In the genomic region with DNA sequence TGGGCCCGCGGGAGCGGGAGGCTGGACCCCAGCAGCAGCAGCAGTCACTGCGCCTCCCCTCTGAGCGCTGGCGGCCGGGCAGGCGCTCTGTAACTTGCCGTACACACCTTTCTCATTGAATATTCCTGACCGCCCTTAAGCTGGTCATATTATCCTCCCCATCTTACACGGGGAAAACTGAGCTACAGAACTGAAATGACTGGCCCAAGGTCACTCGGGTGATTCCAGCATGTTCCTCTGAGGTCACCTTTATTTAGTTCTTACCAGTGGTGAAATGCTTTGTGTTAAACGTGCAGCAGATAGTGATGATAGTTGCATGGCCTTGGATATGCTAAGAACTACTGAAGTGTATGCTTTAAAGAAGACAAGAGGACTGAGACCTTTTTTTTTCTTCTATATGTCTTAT, we compare ENCODE assay signal across 8 cellular contexts. TPM values are rescaled to one million over a fixed set of nuclear protein-coding genes. Genes with fewer than 3 reads are reported as not detected.
DNase-seq lines count a peak whose midpoint lies in the region; ATAC-seq and TF ChIP-seq lines count a peak whose summit lies in the region.

No MANE protein-coding gene starts in this region.

- no peak for TF ChIP-seq CTCF in HL-60 (IDR thresholded peaks at IDR 0.05; ENCODE audit: insufficient read depth, low read length)

- no peaks in the 10 kb centered on the region for H3K27me3 ChIP-seq in HL-60 (ENCODE audit: insufficient read depth, poor library complexity, severe bottlenecking)
- H3K27me3 ChIP-seq in naive thymus-derived CD4-positive, alpha-beta T cell (ENCODE audit: control insufficient read depth in 2 of 2, insufficient read depth in 2 of 2, low read length in 2 of 2), result no peaks in the 10 kb centered on the region

- H3K27ac ChIP-seq in HL-60 (replicated peaks), result peak overlapping the region; percentile 94
- peak overlapping the region; percentile 98 for H3K27ac ChIP-seq in caudate nucleus (ENCODE audit: low read depth, low read length)
- H3K27ac ChIP-seq in naive thymus-derived CD4-positive, alpha-beta T cell (ENCODE audit: low read depth, low read length), result peak overlapping the region; percentile 96

- peaks cover 0 to 11% (median 3%) of the 10 kb centered on the region in 5 donors for H3K36me3 Mint-ChIP-seq in naive thymus-derived CD4-positive, alpha-beta T cell

- CTCF ChIA-PET in naive thymus-derived CD4-positive, alpha-beta T cell (lab: Charles Lee), result interaction anchor here (0.9 to 1.6 kb wide), 2 partner anchors 12 to 16 kb away, joined by 3 read pairs; no protein-coding TSS in a partner anchor

- intact Hi-C loops in naive thymus-derived CD4-positive, alpha-beta T cell (cut with micrococcal nuclease), result loop anchor here (2.0 to 5.0 kb wide), 9 partner anchors 35 to 1892 kb away; partner anchors contain the start of genes SHROOM1 (in 2 of the 2), DDX46 (in 1 of the 2), FNIP1 (in 1 of the 2) and IRF1 (in 1 of the 2)

- peaks cover 11 to 36% (median 27%) of the 10 kb centered on the region in 7 donors for H3K4me1 Mint-ChIP-seq in naive thymus-derived CD4-positive, alpha-beta T cell

- peak overlapping the region; percentile 69 for H3K4me3 ChIP-seq in HL-60 (replicated peaks; ENCODE audit: insufficient read depth, low read length)
- H3K4me3 ChIP-seq in naive thymus-derived CD4-positive, alpha-beta T cell (ENCODE audit: low read length), result peak overlapping the region; percentile 98

- ATAC-seq in naive thymus-derived CD4-positive, alpha-beta T cell, result no peak
- ATAC-seq in HG03108 (IDR thresholded peaks at IDR 0.05; ENCODE audit: unreplicated experiment) (no peak), GM21390 (IDR thresholded peaks at IDR 0.05; ENCODE audit: unreplicated experiment) (no peak)

- H3K9me3 ChIP-seq in naive thymus-derived CD4-positive, alpha-beta T cell (ENCODE audit: control insufficient read depth in 2 of 3, low read length in 3 of 3), result no peaks in the 10 kb centered on the region

- peaks cover 7 to 12% of the 10 kb centered on the region in 2 donors for H3K4me1 ChIP-seq in naive thymus-derived CD4-positive, alpha-beta T cell (ENCODE audit: control insufficient read depth in 2 of 2, insufficient read depth in 2 of 2, low read length in 2 of 2)

- peak; percentile 4 for DNase-seq in GM19240 (ENCODE audit: insufficient read length, low spot score)
- DNase-seq in HL-60 (ENCODE audit: low read depth in 1 of 2, low spot score in 1 of 2), result no peak
- peak in 1 of 61 donors; percentile 53 for DNase-seq in caudate nucleus (lab: John Stamatoyannopoulos, UW)
- DNase-seq in naive thymus-derived CD4-positive, alpha-beta T cell, result no peak
- DNase-seq in DMS 273 treated with DMSO at 0.1 percent for 48 hours (lab: John Stamatoyannopoulos, UW), result no peak
- no peak for DNase-seq in iPS-NIHi7 (ENCODE audit: extremely low spot score)

- peaks cover 0 to 19% (median 0%) of the 10 kb centered on the region in 3 experiments for H3K36me3 ChIP-seq in naive thymus-derived CD4-positive, alpha-beta T cell (ENCODE audit: control insufficient read depth in 2 of 3, insufficient read depth in 3 of 3, low read length in 3 of 3)

- POLR2A ChIA-PET in naive thymus-derived CD4-positive, alpha-beta T cell (lab: Charles Lee), result interaction anchor here (0.6 to 3.3 kb wide), 9 partner anchors 10 to 500 kb away, joined by 3 to 19 read pairs (median 4); partner anchors contain the start of genes AFF4 and HSPA4

- H3K4me3 Mint-ChIP-seq in naive thymus-derived CD4-positive, alpha-beta T cell, result peak overlapping the region; percentile 98 to 100 (median 100)

- H3K27ac Mint-ChIP-seq in naive thymus-derived CD4-positive, alpha-beta T cell, result peak overlapping the region; percentile 97 to 100 (median 100)

- peaks cover 0 to 2% (median 0%) of the 10 kb centered on the region in 11 donors for H3K9me3 Mint-ChIP-seq in naive thymus-derived CD4-positive, alpha-beta T cell

- H3K27me3 Mint-ChIP-seq in naive thymus-derived CD4-positive, alpha-beta T cell, result peaks cover 0 to 6% (median 0%) of the 10 kb centered on the region in 5 donors

RNA-seq across cellular contexts. Expression of gene UQCRQ, which starts 0.6 kb away (rescaled TPM):
- total RNA-seq in naive thymus-derived CD4-positive, alpha-beta T cell, result 100 to 1,000 TPM; 101 to 338 (median 110) TPM
- 100 to 1,000 TPM; 556 to 584 TPM for polyA plus RNA-seq in naive thymus-derived CD4-positive, alpha-beta T cell

RNA-seq across cellular contexts. Expression of gene GDF9, which starts 0.8 kb away (rescaled TPM):
- total RNA-seq in naive thymus-derived CD4-positive, alpha-beta T cell, result 1 to 10 TPM in 4 of 5 experiments, under 1 TPM in 1; 0.48 to 2.0 (median 1.6) TPM
- under 1 TPM; 0.43 to 0.53 TPM for polyA plus RNA-seq in naive thymus-derived CD4-positive, alpha-beta T cell

RNA-seq across cellular contexts. Expression of gene LEAP2, which starts 6.4 kb away (rescaled TPM):
- total RNA-seq in naive thymus-derived CD4-positive, alpha-beta T cell, result 1 to 10 TPM in 4 of 5 experiments, under 1 TPM in 1; 0.91 to 9.9 (median 4.5) TPM
- polyA plus RNA-seq in naive thymus-derived CD4-positive, alpha-beta T cell, result 1 to 10 TPM in 1 of 2 donors, under 1 TPM in 1; 0.70 to 2.0 TPM

RNA-seq across cellular contexts. Expression of gene SHROOM1, which starts 36.6 kb away (rescaled TPM):
- 1 to 10 TPM in 3 of 5 experiments, under 1 TPM in 1, not detected in 1; 0.11 to 8.9 (median 3.7) TPM for total RNA-seq in naive thymus-derived CD4-positive, alpha-beta T cell
- not detected for polyA plus RNA-seq in naive thymus-derived CD4-positive, alpha-beta T cell

RNA-seq across cellular contexts. Expression of gene SOWAHA, which starts 53.9 kb away (rescaled TPM):
- under 1 TPM in 1 of 5 experiments, not detected in 4; 0.15 TPM for total RNA-seq in naive thymus-derived CD4-positive, alpha-beta T cell
- polyA plus RNA-seq in naive thymus-derived CD4-positive, alpha-beta T cell, result not detected
